Comparison of ENCODE assay signal across 1 cellular context in genomic region chr17:82204831-82205719, GRCh38.
TF ChIP-seq lines count a peak whose summit lies in the region.

No MANE protein-coding gene starts in this region.

TF ChIP-seq in HepG2, 621 proteins besides CTCF, POLR2A, EP300 and RAD21 (continued from another document and continues in another):
- TF ChIP-seq RXRB (CRISPR knock-in tag; IDR thresholded peaks at IDR 0.05; ENCODE audit: borderline replicate concordance) (no peak), ZBTB49 (CRISPR knock-in tag; IDR thresholded peaks at IDR 0.05; ENCODE audit: borderline replicate concordance) (no peak), MAFF (IDR thresholded peaks at IDR 0.05; ENCODE audit: low read depth, low read length) (0 out of 2 replicates have a peak, but pooled peaks have one; percentile 11), KAT7 (CRISPR knock-in tag; IDR thresholded peaks at IDR 0.05; ENCODE audit: borderline replicate concordance) (no peak), MBNL3 (CRISPR knock-in tag; conservative IDR thresholded peaks at IDR 0.05) (no peak), XBP1 (CRISPR knock-in tag; IDR thresholded peaks at IDR 0.05) (no peak), RBM22 (optimal IDR thresholded peaks at IDR 0.05; ENCODE audit: low read length) (peak; percentile 42), ZNF879 (CRISPR knock-in tag; IDR thresholded peaks at IDR 0.05) (no peak), HBP1 (CRISPR knock-in tag; IDR thresholded peaks at IDR 0.05; ENCODE audit: low read depth) (no peak), PATZ1 (CRISPR knock-in tag; IDR thresholded peaks at IDR 0.05) (no peak), ZNF354B (CRISPR knock-in tag; IDR thresholded peaks at IDR 0.05) (no peak), TOE1 (CRISPR knock-in tag; IDR thresholded peaks at IDR 0.05) (no peak), MED1 (CRISPR knock-in tag; IDR thresholded peaks at IDR 0.05) (no peak), ZNF800 (CRISPR knock-in tag; IDR thresholded peaks at IDR 0.05) (no peak), HCFC1 (IDR thresholded peaks at IDR 0.05; ENCODE audit: low read depth, low read length) (no peak), FIP1L1 (IDR thresholded peaks at IDR 0.05; ENCODE audit: borderline replicate concordance, insufficient read depth, low read depth, low read length) (no peak), ZNF441 (CRISPR knock-in tag; IDR thresholded peaks at IDR 0.05; ENCODE audit: borderline replicate concordance) (no peak), ADNP (CRISPR knock-in tag; IDR thresholded peaks at IDR 0.05) (no peak), ZNF550 (CRISPR knock-in tag; IDR thresholded peaks at IDR 0.05; ENCODE audit: borderline replicate concordance) (0 out of 2 replicates have a peak, but pooled peaks have one; percentile 5), ZFP41 (CRISPR knock-in tag; IDR thresholded peaks at IDR 0.05; ENCODE audit: borderline replicate concordance) (0 out of 2 replicates have a peak, but pooled peaks have one; percentile 36), MAFK (conservative IDR thresholded peaks at IDR 0.05 in 1 of 2, IDR thresholded peaks at IDR 0.05 in 1 of 2; ENCODE audit: low read length in 2 of 2) (peak in 1 of 2 experiments; percentile 14; a peak in 1 of 4 replicates), HMGA1 (CRISPR knock-in tag; conservative IDR thresholded peaks at IDR 0.05) (no peak), ZBTB37 (CRISPR knock-in tag; IDR thresholded peaks at IDR 0.05) (no peak), HNF1B (CRISPR knock-in tag; IDR thresholded peaks at IDR 0.05) (no peak), ATF4 (CRISPR knock-in tag; IDR thresholded peaks at IDR 0.05) (no peak), ZFP62 (CRISPR knock-in tag; IDR thresholded peaks at IDR 0.05) (no peak), CEBPZ (IDR thresholded peaks at IDR 0.05; ENCODE audit: low read length) (no peak), ZNF747 (CRISPR knock-in tag; IDR thresholded peaks at IDR 0.05; ENCODE audit: borderline replicate concordance) (no peak), ETV5 (CRISPR knock-in tag; IDR thresholded peaks at IDR 0.05; ENCODE audit: borderline replicate concordance) (0 out of 2 replicates have a peak, but pooled peaks have one; percentile 30), NFYB (CRISPR knock-in tag; IDR thresholded peaks at IDR 0.05) (no peak), FOSL2 (CRISPR knock-in tag; IDR thresholded peaks at IDR 0.05) (peak; percentile 74), ZNF451 (CRISPR knock-in tag; IDR thresholded peaks at IDR 0.05) (no peak), IKZF4 (CRISPR knock-in tag; IDR thresholded peaks at IDR 0.05; ENCODE audit: borderline replicate concordance, low read depth, not compliant biosample characterization) (no peak), ZNF567 (CRISPR knock-in tag; IDR thresholded peaks at IDR 0.05; ENCODE audit: borderline replicate concordance) (no peak), JARID2 (CRISPR knock-in tag; IDR thresholded peaks at IDR 0.05; ENCODE audit: insufficient replicate concordance) (no peak), ZNF3 (CRISPR knock-in tag; IDR thresholded peaks at IDR 0.05) (no peak), ZHX1 (CRISPR knock-in tag; IDR thresholded peaks at IDR 0.05; ENCODE audit: low read depth) (no peak), ZC3H13 (CRISPR knock-in tag; IDR thresholded peaks at IDR 0.05) (no peak), EED (CRISPR knock-in tag; IDR thresholded peaks at IDR 0.05) (no peak), ZNF432 (CRISPR knock-in tag; IDR thresholded peaks at IDR 0.05; ENCODE audit: borderline replicate concordance) (no peak), LCORL (IDR thresholded peaks at IDR 0.05) (no peak), LCORL (CRISPR knock-in tag; IDR thresholded peaks at IDR 0.05) (no peak), ZNF180 (CRISPR knock-in tag; IDR thresholded peaks at IDR 0.05; ENCODE audit: borderline replicate concordance, low read depth) (no peak), DBP (CRISPR knock-in tag; IDR thresholded peaks at IDR 0.05; ENCODE audit: not compliant biosample characterization) (no peak), NFATC3 (CRISPR knock-in tag; IDR thresholded peaks at IDR 0.05) (no peak), CREB1 (IDR thresholded peaks at IDR 0.05) (0 out of 2 replicates have a peak, but pooled peaks have one; percentile 34), CREB1 (CRISPR knock-in tag; IDR thresholded peaks at IDR 0.05) (no peak)
